Comparison of ENCODE assay signal across 8 cellular contexts in the genomic region with DNA sequence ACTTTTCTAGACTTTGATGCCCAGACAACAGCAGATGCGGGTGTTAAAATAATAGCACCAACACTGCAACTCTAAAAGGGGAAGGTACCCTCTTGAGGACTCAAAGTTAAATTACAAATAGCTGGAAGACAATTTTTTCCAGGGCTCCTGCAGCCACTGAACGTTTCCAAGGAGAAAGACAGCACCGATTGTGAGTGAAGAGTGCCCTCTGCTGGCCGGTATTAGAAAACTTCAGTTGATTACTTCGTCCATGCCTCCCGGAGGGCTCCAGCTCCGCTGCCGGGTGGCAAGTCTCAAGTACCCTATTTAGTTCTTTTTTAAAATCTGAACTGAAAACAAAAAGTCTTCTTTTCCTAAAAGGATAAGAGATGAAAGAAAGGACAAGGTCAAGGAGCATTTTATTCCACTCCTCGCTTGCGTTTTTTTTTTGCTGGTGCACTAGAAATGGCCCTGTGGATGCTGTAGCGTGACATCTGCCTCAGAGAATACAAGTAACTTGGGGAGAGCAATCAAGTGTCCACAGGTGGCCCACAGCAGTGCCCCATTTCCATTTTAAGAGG.
A peak's percentile ranks its signal among the peaks of the same experiment; 100 is the strongest.
DNase-seq lines count a peak whose midpoint lies in the region; ATAC-seq and TF ChIP-seq lines count a peak whose summit lies in the region.

No MANE protein-coding gene starts in this region.

- no peak overlapping the region for H3K27ac ChIP-seq in GM23248
- no peak overlapping the region for H3K27ac ChIP-seq in caudate nucleus (ENCODE audit: low read depth, low read length)

- peaks cover 4% of the 10 kb centered on the region; the same call in 1 of the 2 replicates for H3F3A ChIP-seq in GM23248 (ENCODE audit: insufficient read depth)

- DNase-seq in ACHN (peak; percentile 68), GM23248 (peak; percentile 84), NCI-H2227 treated with DMSO at 0.1 percent for 48 hours (lab: John Stamatoyannopoulos, UW) (peak; percentile 85), caudate nucleus (lab: John Stamatoyannopoulos, UW) (peak in 58 of 61 donors; percentile 9 to 91 (median 64)), kidney epithelial cell (ENCODE audit: low read depth) (peak; percentile 32)
- peak; percentile 61 for DNase-seq in activated CD4-positive, CD25-positive, alpha-beta regulatory T cell treated with anti-CD3 and anti-CD28 coated beads, Interleukin-2, amount 50 U/mL, for 16 hours (ENCODE audit: low read depth, low spot score)
- peak; percentile 58 for DNase-seq in stimulated activated CD4-positive, alpha-beta T cell treated with anti-CD3 and anti-CD28 coated beads, Interleukin-1b, Interleukin-23, amount 100 ng/mL, for 48 hours

- no peak overlapping the region for H3K9ac ChIP-seq in GM23248

- H3K4me1 ChIP-seq in GM23248 (ENCODE audit: insufficient read depth): peaks cover 11% of the 10 kb centered on the region

- H3K9me2 ChIP-seq in GM23248 (ENCODE audit: insufficient read depth): no peaks in the 10 kb centered on the region

- no peaks in the 10 kb centered on the region for H3K9me3 ChIP-seq in GM23248 (ENCODE audit: low read depth)

- H4K20me1 ChIP-seq in GM23248 (ENCODE audit: insufficient read depth): no peaks in the 10 kb centered on the region

- H3K79me2 ChIP-seq in GM23248 (ENCODE audit: insufficient read depth): no peaks in the 10 kb centered on the region

- ATAC-seq in HG03565 (IDR thresholded peaks at IDR 0.05; ENCODE audit: unreplicated experiment): no peak

- no peak overlapping the region for H3K4me2 ChIP-seq in GM23248 (ENCODE audit: unreplicated experiment)

- no peak overlapping the region for H3K4me3 ChIP-seq in GM23248
- H3K4me3 ChIP-seq in kidney epithelial cell (ENCODE audit: low read depth, low read length): no peak overlapping the region

- no peaks in the 10 kb centered on the region for H3K27me3 ChIP-seq in GM23248 (replicated peaks; ENCODE audit: insufficient read depth)
- H3K27me3 ChIP-seq in kidney epithelial cell (ENCODE audit: control insufficient read depth, insufficient read depth, low read length): peaks cover 3% of the 10 kb centered on the region

- H3K36me3 ChIP-seq in GM23248 (ENCODE audit: low read depth) (no peaks in the 10 kb centered on the region), kidney epithelial cell (ENCODE audit: control insufficient read depth, insufficient read depth, low read length) (no peaks in the 10 kb centered on the region)

- in situ Hi-C loops in ACHN (cut with HindIII; ENCODE audit: low pct_ligation_motif_present, low pct_unique_long_range_greater_than_20kb, low sequenced_read_pairs): no loop called here
- in situ Hi-C loops in GM23248 (cut with MboI): loop anchor here (10.0 kb wide), 1 partner anchor 194 kb away; no protein-coding TSS in a partner anchor

- H2AFZ ChIP-seq in GM23248: no peak overlapping the region

- TF ChIP-seq CTCF in kidney epithelial cell (IDR thresholded peaks at IDR 0.05; ENCODE audit: insufficient read depth, low read length, poor library complexity, severe bottlenecking): peak; percentile 69

- 4 to 7% methylated on average over 11 of the region's 11 CpGs for WGBS in GM23248 (ENCODE audit: low coverage in 1 of 2, low lambda C conversion rate in 2 of 2, missing lambda C conversion rate in 2 of 2), 2 experiments

Comparison
In these comparisons a context has a peak if more than half of its experiments do, and no peak if none do; other contexts are left out.
1. DNase-seq: peak in every context shown above with its lines; median percentile 85 in NCI-H2227 treated with DMSO at 0.1 percent for 48 hours; 84 in GM23248; 68 in ACHN; 64 in caudate nucleus; 61 in activated CD4-positive, CD25-positive, alpha-beta regulatory T cell treated with anti-CD3 and anti-CD28 coated beads, Interleukin-2, amount 50 U/mL, for 16 hours; 58 in stimulated activated CD4-positive, alpha-beta T cell treated with anti-CD3 and anti-CD28 coated beads, Interleukin-1b, Interleukin-23, amount 100 ng/mL, for 48 hours; 32 in kidney epithelial cell.